8 cellular contexts compared by ENCODE assay signal in genomic region chr10:17453377-17454091, GRCh38. TPM values are rescaled to one million over a fixed set of nuclear protein-coding genes. Genes with fewer than 3 reads are reported as not detected.
DNase-seq lines count a peak whose midpoint lies in the region; ATAC-seq, FAIRE-seq and TF ChIP-seq lines count a peak whose summit lies in the region.

No MANE protein-coding gene starts in this region.

- H3K27ac ChIP-seq in keratinocyte (ENCODE audit: control insufficient read depth, insufficient read depth, low read length), result no peak overlapping the region

- H3K27me3 Mint-ChIP-seq in Calu3 (ENCODE audit: unreplicated experiment) (peaks cover 39% of the 10 kb centered on the region), HFFc6 (ENCODE audit: insufficient read depth) (peaks cover 14% of the 10 kb centered on the region), T-helper 17 cell (no peaks in the 10 kb centered on the region), MCF 10A (ENCODE audit: insufficient read depth, unreplicated experiment) (no peaks in the 10 kb centered on the region)

- BruUV-seq in Calu3 (replicated peaks; lab: Mats Ljungman, UMichigan) (no TSS peak), MCF 10A (replicated peaks; lab: Mats Ljungman, UMichigan) (no TSS peak)

- intact Hi-C loops in Calu3 (cut with micrococcal nuclease; ENCODE audit: unreplicated experiment), result loop anchor here (10.0 kb wide), 1 partner anchor 131 kb away; no protein-coding TSS in a partner anchor
- intact Hi-C loops in MCF 10A (cut with micrococcal nuclease), result loop anchor here (1.0 kb wide), 1 partner anchor 146 kb away; no protein-coding TSS in a partner anchor

- ATAC-seq in T-helper 17 cell, result peak; percentile 71
- no peak for ATAC-seq in HG02981 (IDR thresholded peaks at IDR 0.05; ENCODE audit: unreplicated experiment)

- H3K36me3 ChIP-seq in keratinocyte (ENCODE audit: control insufficient read depth in 2 of 2, extremely low read depth in 1 of 2, insufficient read depth in 2 of 2, low read length in 2 of 2), result no peaks in the 10 kb centered on the region

- H3K27ac Mint-ChIP-seq in Calu3 (ENCODE audit: unreplicated experiment) (no peak overlapping the region), HFFc6 (no peak overlapping the region), T-helper 17 cell (peak overlapping the region; percentile 57), MCF 10A (ENCODE audit: low read depth, unreplicated experiment) (no peak overlapping the region)

- H3K9ac ChIP-seq in keratinocyte (ENCODE audit: control insufficient read depth, extremely low read depth, insufficient read depth, low read length), result no peak overlapping the region

- POLR2A ChIA-PET in MCF 10A (lab: Yijun Ruan, JAX), result interaction anchor here (0.8 to 1.2 kb wide), 2 partner anchors 14 to 24 kb away, joined by 3 to 5 read pairs; no protein-coding TSS in a partner anchor

- peak; percentile 47 for DNase-seq in Calu3
- no peak for DNase-seq in HFFc6
- peak; percentile 12 to 27 (median 22) for DNase-seq in T-helper 17 cell
- peak; percentile 70 for DNase-seq in MCF 10A (ENCODE audit: unreplicated experiment)
- no peak for DNase-seq in keratinocyte (ENCODE audit: low read depth, low spot score)
- DNase-seq in stimulated activated CD8-positive, alpha-beta memory T cell treated with anti-CD3 and anti-CD28 coated beads, Interleukin-12 subunit alpha, Interleukin-12 subunit beta, amount 100 ng/mL, for 4 hours (ENCODE audit: low read depth), result peak; percentile 25
- no peak for DNase-seq in superior temporal gyrus (ENCODE audit: extremely low spot score)

- no peaks in the 10 kb centered on the region for H3K9me1 ChIP-seq in keratinocyte (ENCODE audit: control insufficient read depth, extremely low read depth, insufficient read depth, low read length)

- CTCF ChIA-PET in Calu3 (lab: Charles Lee), result interaction anchor here (0.6 to 1.0 kb wide), 3 partner anchors 39 to 378 kb away, joined by 3 to 7 read pairs (median 3); no protein-coding TSS in a partner anchor
- CTCF ChIA-PET in MCF 10A (lab: Yijun Ruan, JAX), result interaction anchor here (0.5 to 1.1 kb wide), 5 partner anchors 12 to 644 kb away, joined by 3 to 5 read pairs (median 3); no protein-coding TSS in a partner anchor

- H3K9me3 ChIP-seq in T-helper 17 cell (ENCODE audit: control insufficient read depth, low read length, poor library complexity, severe bottlenecking) (no peaks in the 10 kb centered on the region), keratinocyte (ENCODE audit: control insufficient read depth, low read depth, low read length) (no peaks in the 10 kb centered on the region)

- peak overlapping the region; percentile 81 for H3K4me3 Mint-ChIP-seq in Calu3 (ENCODE audit: low read depth, unreplicated experiment)
- peak overlapping the region; percentile 80 for H3K4me3 Mint-ChIP-seq in HFFc6
- H3K4me3 Mint-ChIP-seq in T-helper 17 cell, result peak overlapping the region; percentile 93
- H3K4me3 Mint-ChIP-seq in MCF 10A (ENCODE audit: unreplicated experiment), result peak overlapping the region; percentile 72

- peak overlapping the region; percentile 32 to 70 (median 58) for H3K4me3 ChIP-seq in keratinocyte (ENCODE audit: control insufficient read depth in 2 of 3, extremely low read depth in 1 of 3, insufficient read depth in 2 of 3, low read depth in 1 of 3, low read length in 3 of 3)

- H3K79me2 ChIP-seq in keratinocyte (ENCODE audit: control insufficient read depth, insufficient read depth, low read length), result no peaks in the 10 kb centered on the region

- TF ChIP-seq CTCF in Calu3 (IDR thresholded peaks at IDR 0.05; ENCODE audit: unreplicated experiment) (no peak), HFFc6 (IDR thresholded peaks at IDR 0.05) (no peak), MCF 10A (IDR thresholded peaks at IDR 0.05; ENCODE audit: unreplicated experiment) (no peak), keratinocyte (optimal IDR thresholded peaks at IDR 0.05 in 1 of 3, IDR thresholded peaks at IDR 0.05 in 1 of 3, conservative IDR thresholded peaks at IDR 0.05 in 1 of 3; ENCODE audit: extremely low read depth in 1 of 3, insufficient read depth in 2 of 3, low read length in 3 of 3) (no peak)

- H3K4me1 Mint-ChIP-seq in Calu3 (ENCODE audit: low read depth, unreplicated experiment), result no peaks in the 10 kb centered on the region
- H3K4me1 Mint-ChIP-seq in HFFc6 (ENCODE audit: low read depth), result peaks cover 6% of the 10 kb centered on the region; the same call in 1 of the 2 replicates
- H3K4me1 Mint-ChIP-seq in T-helper 17 cell, result peaks cover 12% of the 10 kb centered on the region
- no peaks in the 10 kb centered on the region for H3K4me1 Mint-ChIP-seq in MCF 10A (ENCODE audit: insufficient read depth, unreplicated experiment)

- H3K9me3 Mint-ChIP-seq in Calu3 (ENCODE audit: low read depth, unreplicated experiment), result peaks cover 4% of the 10 kb centered on the region
- H3K9me3 Mint-ChIP-seq in HFFc6, result peaks cover 12% of the 10 kb centered on the region
- H3K9me3 Mint-ChIP-seq in MCF 10A (ENCODE audit: unreplicated experiment), result peaks cover 10% of the 10 kb centered on the region

- H3K27me3 ChIP-seq in keratinocyte (ENCODE audit: control insufficient read depth, extremely low read depth, insufficient read depth, low read length), result peaks cover 4% of the 10 kb centered on the region

- peaks cover 5% of the 10 kb centered on the region for H3K4me1 ChIP-seq in keratinocyte (ENCODE audit: control insufficient read depth, extremely low read depth, insufficient read depth, low read length)

- H3K36me3 Mint-ChIP-seq in Calu3 (ENCODE audit: insufficient read depth, unreplicated experiment) (peaks cover 13% of the 10 kb centered on the region), HFFc6 (ENCODE audit: low read depth) (peaks cover 10% of the 10 kb centered on the region), T-helper 17 cell (ENCODE audit: low read depth) (no peaks in the 10 kb centered on the region), MCF 10A (ENCODE audit: insufficient read depth, unreplicated experiment) (no peaks in the 10 kb centered on the region)

- H3K4me2 ChIP-seq in keratinocyte (ENCODE audit: control insufficient read depth, extremely low read depth, insufficient read depth, low read depth, low read length), result peak overlapping the region; percentile 85

- no peak for FAIRE-seq in keratinocyte (lab: Jason Lieb, UNC)

- peak overlapping the region; percentile 78 for H2AFZ ChIP-seq in keratinocyte (ENCODE audit: control insufficient read depth, low read length)

- no peaks in the 10 kb centered on the region for H4K20me1 ChIP-seq in keratinocyte (ENCODE audit: control insufficient read depth, extremely low read depth, insufficient read depth, low read length)

- dilution Hi-C loops in keratinocyte (cut with MboI; ENCODE audit: extremely low pct_ligation_motif_present, low sequenced_read_pairs), result no loop called here

RNA-seq across cellular contexts. Expression of gene ST8SIA6, which starts 0.9 kb away (rescaled TPM):
- 0.14 TPM in 1 of 2 replicates, not detected in the other for total RNA-seq in Calu3 (2022)
- total RNA-seq in HFFc6 (2021; fragmentation: NEBNext Ultra II Directional; extraction: Animal tissue kit (Norgen Biotek cat#: 25700)), result not detected
- total RNA-seq in T-helper 17 cell, result 1 to 10 TPM in 1 of 2 donors, under 1 TPM in 1; 0.72 to 4.1 TPM
- 0.19 and 0.52 TPM in 2 replicates for total RNA-seq in MCF 10A (2022)
- polyA plus RNA-seq in keratinocyte, result not detected in 3 replicates
- polyA plus RNA-seq in keratinocyte (2011; ENCODE audit: low read depth), result not detected
- polyA plus RNA-seq in keratinocyte (2011; cell fraction: cytosol; rRNA removed), result not detected in 2 replicates
- not detected in 2 replicates for polyA plus RNA-seq in keratinocyte (2011; cell fraction: nucleus; rRNA removed)
- polyA plus RNA-seq in keratinocyte (2012; ENCODE audit: low replicate concordance), result not detected in 2 replicates
- not detected in 3 replicates for polyA minus RNA-seq in keratinocyte
- not detected for polyA minus RNA-seq in keratinocyte (2011; cell fraction: cytosol; rRNA and poly(A)+ RNA removed)
- polyA minus RNA-seq in keratinocyte (2011; cell fraction: nucleus; rRNA and poly(A)+ RNA removed), result not detected in 2 replicates

Comparison
In these comparisons a context has a peak if more than half of its experiments do, and no peak if none do; other contexts are left out.
1. DNase-seq: peak in Calu3 (single experiment), T-helper 17 cell (3 of 3), MCF 10A (single experiment) and stimulated activated CD8-positive, alpha-beta memory T cell treated with anti-CD3 and anti-CD28 coated beads, Interleukin-12 subunit alpha, Interleukin-12 subunit beta, amount 100 ng/mL, for 4 hours (single experiment); none in HFFc6 (single experiment), keratinocyte (single experiment) and superior temporal gyrus (single experiment).
2. Peak in every context shown above with its lines, with median percentiles within 50 percentile points of each other: H3K4me3 Mint-ChIP-seq.